Comparison of ENCODE assay signal across 36 cellular contexts in genomic region chr7:116940689-116941088, GRCh38.
"Had no signal": no experiment of that assay in that cellular context is flagged by ENCODE, and none has a peak within 500 bp of the region (broad histone marks: within the 10 kb centered on the region; RNA-seq: fewer than 3 reads in every experiment).

No MANE protein-coding gene starts in this region.

- H3K9me3 ChIP-seq: adrenal gland, body of pancreas, breast epithelium had no signal

- H3K27ac ChIP-seq: adrenal gland, body of pancreas, brain microvascular endothelial cell, breast epithelium, VCaP had no signal

- ATAC-seq: activated CD8-positive, alpha-beta T cell treated with anti-CD3 and anti-CD28 coated beads for 36 hours; activated naive CD4-positive, alpha-beta T cell treated with anti-CD3 and anti-CD28 coated beads, Interleukin-2, amount 50 U/mL, for 72 hours; activated T-cell treated with anti-CD3 and anti-CD28 coated beads, Interleukin-2, amount 50 U/mL, for 4 hours; activated T-cell treated with anti-CD3 and anti-CD28 coated beads, Interleukin-2, amount 50 U/mL, for 72 hours; activated T-helper 17 cell treated with anti-CD3 and anti-CD28 coated beads, Interleukin-2, amount 50 U/mL, for 72 hours; body of pancreas had no signal

- H3K9me3 Mint-ChIP-seq: activated B cell treated with CpG ODN at 0.5 μM for 24 hours; activated CD4-positive, alpha-beta memory T cell treated with anti-CD3 and anti-CD28 coated beads for 36 hours; activated CD8-positive, alpha-beta T cell treated with anti-CD3 and anti-CD28 coated beads for 36 hours; activated naive CD4-positive, alpha-beta T cell treated with anti-CD3 and anti-CD28 coated beads for 36 hours; activated naive CD4-positive, alpha-beta T cell treated with anti-CD3 and anti-CD28 coated beads, Interleukin-2, amount 50 U/mL, for 72 hours; activated naive CD8-positive, alpha-beta T cell treated with anti-CD3 and anti-CD28 coated beads for 36 hours; activated T-cell treated with anti-CD3 and anti-CD28 coated beads, Interleukin-2, amount 50 U/mL, for 4 hours; activated T-cell treated with anti-CD3 and anti-CD28 coated beads, Interleukin-2, amount 50 U/mL, for 72 hours; activated T-helper 1 cell treated with anti-CD3 and anti-CD28 coated beads, Interleukin-12 subunit alpha, Interleukin-12 subunit beta, Interleukin-2, Interleukin-4 antibody, amounts not matched to agents 30 ng/mL and 10 ng/mL and 1 ng/mL, durations not matched to agents 14 hours and 24 hours and 36 hours; activated T-helper 17 cell treated with anti-CD3 and anti-CD28 coated beads, Interleukin-2, amount 50 U/mL, for 72 hours; T-helper 1 cell treated with Interleukin-12 subunit alpha and Interleukin-12 subunit beta and Interleukin-4 antibody, amounts not matched to agents 30 μg/mL and 1 μg/mL, for 36 hours; T-helper 2 cell treated with Interferon-gamma antibody and Interleukin-4, amounts not matched to agents 5 μg/mL and 100 μg/mL, for 36 hours had no signal

- H3K4me1 Mint-ChIP-seq: activated B cell treated with CpG ODN at 0.5 μM for 24 hours; activated T-helper 17 cell treated with anti-CD3 and anti-CD28 coated beads, Interleukin-2, amount 50 U/mL, for 72 hours had no signal

- H3K27me3 ChIP-seq: adrenal gland, body of pancreas, brain microvascular endothelial cell, breast epithelium had no signal

- FAIRE-seq: astrocyte, TTC549 had no signal

- DNase-seq: activated B cell treated with CpG ODN at 0.5 μM for 24 hours; activated CD4-positive, alpha-beta memory T cell treated with anti-CD3 and anti-CD28 coated beads for 36 hours; activated CD4-positive, alpha-beta T cell treated with anti-CD3 and anti-CD28 coated beads for 4 hours; activated CD4-positive, alpha-beta T cell treated with anti-CD3 and anti-CD28 coated beads, Interleukin-2, amount 50 U/mL, for 1 hour; activated CD4-positive, alpha-beta T cell treated with anti-CD3 and anti-CD28 coated beads, Interleukin-2, amount 50 U/mL, for 4 hours; activated CD4-positive, CD25-positive, alpha-beta regulatory T cell treated with anti-CD3 and anti-CD28 coated beads, Interleukin-2, amount 50 U/mL, for 72 hours; activated CD8-positive, alpha-beta memory T cell treated with anti-CD3 and anti-CD28 coated beads, Interleukin-2, amount 50 U/mL, for 4 hours; activated CD8-positive, alpha-beta T cell treated with anti-CD3 and anti-CD28 coated beads for 36 hours; activated effector memory CD4-positive, alpha-beta T cell treated with anti-CD3 and anti-CD28 coated beads, Interleukin-2, amount 50 U/mL, for 16 hours; activated gamma-delta T cell treated with Interleukin-2 at 50 U/mL for 16 hours; activated naive CD4-positive, alpha-beta T cell; activated naive CD4-positive, alpha-beta T cell treated with anti-CD3 and anti-CD28 coated beads for 36 hours; activated naive CD4-positive, alpha-beta T cell treated with anti-CD3 and anti-CD28 coated beads, Interleukin-2, amount 50 U/mL, for 16 hours; activated naive CD8-positive, alpha-beta T cell treated with anti-CD3 and anti-CD28 coated beads for 36 hours; activated T-cell treated with anti-CD3 and anti-CD28 coated beads for 4 hours; activated T-cell treated with anti-CD3 and anti-CD28 coated beads, Interleukin-2, amount 50 U/mL, for 1 hour; activated T-cell treated with anti-CD3 and anti-CD28 coated beads, Interleukin-2, amount 50 U/mL, for 4 hours; activated T-cell treated with anti-CD3 and anti-CD28 coated beads, Interleukin-2, amount 50 U/mL, for 72 hours; adrenal gland; amniotic stem cell; aorta; body of pancreas; brain microvascular endothelial cell; central memory CD4-positive, alpha-beta T cell; T-helper 1 cell; T-helper 2 cell; T-helper 9 cell had no signal

- H3K4me1 ChIP-seq: adrenal gland, body of pancreas, breast epithelium had no signal

- H3K4me3 ChIP-seq: adrenal gland, body of pancreas, breast epithelium had no signal

- H3K36me3 Mint-ChIP-seq: activated CD4-positive, alpha-beta memory T cell treated with anti-CD3 and anti-CD28 coated beads for 36 hours; activated naive CD4-positive, alpha-beta T cell treated with anti-CD3 and anti-CD28 coated beads, Interleukin-2, amount 50 U/mL, for 72 hours; activated naive CD8-positive, alpha-beta T cell treated with anti-CD3 and anti-CD28 coated beads for 36 hours had no signal

- H3K27ac Mint-ChIP-seq: activated B cell treated with CpG ODN at 0.5 μM for 24 hours; activated CD4-positive, alpha-beta memory T cell treated with anti-CD3 and anti-CD28 coated beads for 36 hours; activated CD8-positive, alpha-beta T cell treated with anti-CD3 and anti-CD28 coated beads for 36 hours; activated naive CD4-positive, alpha-beta T cell treated with anti-CD3 and anti-CD28 coated beads for 36 hours; activated naive CD4-positive, alpha-beta T cell treated with anti-CD3 and anti-CD28 coated beads, Interleukin-2, amount 50 U/mL, for 72 hours; activated naive CD8-positive, alpha-beta T cell treated with anti-CD3 and anti-CD28 coated beads for 36 hours; activated T-cell treated with anti-CD3 and anti-CD28 coated beads, Interleukin-2, amount 50 U/mL, for 72 hours; activated T-helper 1 cell treated with anti-CD3 and anti-CD28 coated beads, Interleukin-12 subunit alpha, Interleukin-12 subunit beta, Interleukin-2, Interleukin-4 antibody, amounts not matched to agents 30 ng/mL and 10 ng/mL and 1 ng/mL, durations not matched to agents 14 hours and 24 hours and 36 hours; activated T-helper 17 cell treated with anti-CD3 and anti-CD28 coated beads, Interleukin-2, amount 50 U/mL, for 72 hours; T-helper 1 cell treated with Interleukin-12 subunit alpha and Interleukin-12 subunit beta and Interleukin-4 antibody, amounts not matched to agents 30 μg/mL and 1 μg/mL, for 36 hours; T-helper 2 cell treated with Interferon-gamma antibody and Interleukin-4, amounts not matched to agents 5 μg/mL and 100 μg/mL, for 36 hours had no signal

- H3K4me3 Mint-ChIP-seq: activated B cell treated with CpG ODN at 0.5 μM for 24 hours; activated CD4-positive, alpha-beta memory T cell treated with anti-CD3 and anti-CD28 coated beads for 36 hours; activated CD8-positive, alpha-beta T cell treated with anti-CD3 and anti-CD28 coated beads for 36 hours; activated naive CD4-positive, alpha-beta T cell treated with anti-CD3 and anti-CD28 coated beads for 36 hours; activated naive CD8-positive, alpha-beta T cell treated with anti-CD3 and anti-CD28 coated beads for 36 hours; activated T-cell treated with anti-CD3 and anti-CD28 coated beads, Interleukin-2, amount 50 U/mL, for 4 hours; activated T-cell treated with anti-CD3 and anti-CD28 coated beads, Interleukin-2, amount 50 U/mL, for 72 hours; activated T-helper 1 cell treated with anti-CD3 and anti-CD28 coated beads, Interleukin-12 subunit alpha, Interleukin-12 subunit beta, Interleukin-2, Interleukin-4 antibody, amounts not matched to agents 30 ng/mL and 10 ng/mL and 1 ng/mL, durations not matched to agents 14 hours and 24 hours and 36 hours; activated T-helper 17 cell treated with anti-CD3 and anti-CD28 coated beads, Interleukin-2, amount 50 U/mL, for 72 hours; T-helper 1 cell treated with Interleukin-12 subunit alpha and Interleukin-12 subunit beta and Interleukin-4 antibody, amounts not matched to agents 30 μg/mL and 1 μg/mL, for 36 hours; T-helper 2 cell treated with Interferon-gamma antibody and Interleukin-4, amounts not matched to agents 5 μg/mL and 100 μg/mL, for 36 hours had no signal

- H3K36me3 ChIP-seq: adrenal gland, brain microvascular endothelial cell, breast epithelium had no signal
